ENCODE assay signal across 8 cellular contexts in the genomic region with DNA sequence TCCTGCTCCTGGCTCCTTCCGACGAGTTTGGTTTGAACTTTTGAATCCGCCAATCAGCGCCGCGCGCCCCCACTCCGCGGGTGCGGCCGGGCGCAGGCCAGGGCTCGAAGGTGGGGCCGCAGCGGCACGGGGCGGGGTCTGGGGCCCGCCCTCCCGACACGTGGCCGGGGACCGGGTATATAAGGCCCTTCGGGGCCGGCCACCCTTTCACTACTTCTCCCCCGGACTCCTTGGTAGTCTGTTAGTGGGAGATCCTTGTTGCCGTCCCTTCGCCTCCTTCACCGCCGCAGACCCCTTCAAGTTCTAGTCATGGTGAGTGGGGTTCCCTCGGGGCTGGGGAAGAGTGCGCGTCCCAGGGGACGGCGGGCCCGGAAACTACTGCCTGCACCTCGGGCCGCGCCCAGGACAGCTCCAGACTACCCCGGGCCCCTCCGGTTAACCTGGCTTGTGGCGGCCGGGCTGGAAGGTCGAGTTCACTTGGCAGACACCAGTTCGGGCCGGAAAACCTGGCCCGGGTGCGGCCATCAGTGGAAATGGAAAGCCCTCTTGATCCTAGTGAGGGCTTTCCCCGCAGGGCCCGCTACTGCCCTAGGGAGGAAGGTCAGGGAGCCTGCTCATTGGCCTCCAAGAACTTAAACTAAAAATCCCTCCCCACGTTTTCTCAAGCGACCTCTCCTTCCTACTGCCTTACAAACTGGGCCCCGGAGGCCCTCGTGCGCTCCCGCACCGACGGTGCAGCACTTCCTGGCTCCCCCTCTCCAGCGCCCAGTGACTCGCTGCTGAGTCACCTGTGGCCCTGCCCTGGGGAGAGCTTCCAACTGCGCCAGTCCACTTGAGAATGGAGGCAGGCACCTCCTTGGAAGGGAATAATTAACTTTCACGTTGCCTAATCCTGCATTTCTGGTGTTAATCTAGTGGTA. TPM values are rescaled to one million over a fixed set of nuclear protein-coding genes. Genes with fewer than 3 reads are reported as not detected.
DNase-seq lines count a peak whose midpoint lies in the region; ATAC-seq and TF ChIP-seq lines count a peak whose summit lies in the region.

Gene TUBA1C (plus strand): TSS at position 210 of the 920 bp plus-strand sequence. CDS start 100 bp downstream, at position 310.

- peaks cover 32% of the 10 kb centered on the region for H3K36me3 Mint-ChIP-seq in activated CD4-positive, alpha-beta T cell treated with anti-CD3 and anti-CD28 coated beads, Interleukin-2, amount 10 ng/mL, durations not matched to agents 24 days and 14 days (ENCODE audit: low read depth)

- H3K27me3 Mint-ChIP-seq in activated CD4-positive, alpha-beta T cell treated with anti-CD3 and anti-CD28 coated beads, Interleukin-2, amount 10 ng/mL, durations not matched to agents 24 days and 14 days = no peaks in the 10 kb centered on the region

- TF ChIP-seq CTCF in coronary artery (IDR thresholded peaks at IDR 0.05) = no peak

- peak; percentile 100 for TF ChIP-seq POLR2A in GM19193 (IDR thresholded peaks at IDR 0.05; ENCODE audit: extremely low read depth, insufficient read depth, insufficient read length)

- peak within 1 kb of the TSS; percentile 97 for H3K4me3 Mint-ChIP-seq in activated CD4-positive, alpha-beta T cell treated with anti-CD3 and anti-CD28 coated beads, Interleukin-2, amount 10 ng/mL, durations not matched to agents 24 days and 14 days

- ATAC-seq in HG03432 (IDR thresholded peaks at IDR 0.05; ENCODE audit: unreplicated experiment) = peak; percentile 85

- H3K4me3 ChIP-seq in coronary artery = peak within 1 kb of the TSS; percentile 86

- H3K27ac ChIP-seq in coronary artery = peak within 1 kb of the TSS; percentile 98 to 99

- intact Hi-C loops in activated CD4-positive, alpha-beta T cell treated with anti-CD3 and anti-CD28 coated beads, Interleukin-2, amount 10 ng/mL, durations not matched to agents 24 days and 14 days (cut with micrococcal nuclease) = loop anchor here (1.0 to 2.0 kb wide), 6 partner anchors 30 to 476 kb away; partner anchors contain the start of genes PRPF40B, TMBIM6, TROAP and TUBA1A

- H3K27ac Mint-ChIP-seq in activated CD4-positive, alpha-beta T cell treated with anti-CD3 and anti-CD28 coated beads, Interleukin-2, amount 10 ng/mL, durations not matched to agents 24 days and 14 days = peak within 1 kb of the TSS; percentile 100

- peaks cover 42% of the 10 kb centered on the region for H3K4me1 Mint-ChIP-seq in activated CD4-positive, alpha-beta T cell treated with anti-CD3 and anti-CD28 coated beads, Interleukin-2, amount 10 ng/mL, durations not matched to agents 24 days and 14 days

- H3K9me3 Mint-ChIP-seq in activated CD4-positive, alpha-beta T cell treated with anti-CD3 and anti-CD28 coated beads, Interleukin-2, amount 10 ng/mL, durations not matched to agents 24 days and 14 days = no peaks in the 10 kb centered on the region

- DNase-seq in AML-193 (lab: John Stamatoyannopoulos, UW) (peak; percentile 90 to 92), NCI-H510A (lab: John Stamatoyannopoulos, UW) (peak; percentile 89), coronary artery (ENCODE audit: low spot score) (peak; percentile 93), left kidney (ENCODE audit: low read depth, low spot score) (peak; percentile 96)
- DNase-seq in activated CD4-positive, alpha-beta T cell treated with anti-CD3 and anti-CD28 coated beads, Interleukin-2, amount 10 ng/mL, durations not matched to agents 24 days and 14 days = peak; percentile 98
- DNase-seq in stimulated activated CD4-positive, alpha-beta T cell treated with anti-CD3 and anti-CD28 coated beads, Interleukin-2, amount 100 ng/mL, for 24 hours = peak; percentile 90 to 96

RNA-seq across cellular contexts. Expression of gene TUBA1C, which starts in this region (rescaled TPM):
- 286 and 305 TPM in 2 replicates for total RNA-seq in activated CD4-positive, alpha-beta T cell treated with anti-CD3 and anti-CD28 coated beads, Interleukin-2, amount 10 ng/mL, durations not matched to agents 24 days and 14 days

Comparison
In these comparisons a context has a peak if more than half of its experiments do, and no peak if none do; other contexts are left out.
1. Peak in every context shown above with its lines: DNase-seq, ATAC-seq, H3K4me3 ChIP-seq and H3K27ac ChIP-seq.